In the genomic region with DNA sequence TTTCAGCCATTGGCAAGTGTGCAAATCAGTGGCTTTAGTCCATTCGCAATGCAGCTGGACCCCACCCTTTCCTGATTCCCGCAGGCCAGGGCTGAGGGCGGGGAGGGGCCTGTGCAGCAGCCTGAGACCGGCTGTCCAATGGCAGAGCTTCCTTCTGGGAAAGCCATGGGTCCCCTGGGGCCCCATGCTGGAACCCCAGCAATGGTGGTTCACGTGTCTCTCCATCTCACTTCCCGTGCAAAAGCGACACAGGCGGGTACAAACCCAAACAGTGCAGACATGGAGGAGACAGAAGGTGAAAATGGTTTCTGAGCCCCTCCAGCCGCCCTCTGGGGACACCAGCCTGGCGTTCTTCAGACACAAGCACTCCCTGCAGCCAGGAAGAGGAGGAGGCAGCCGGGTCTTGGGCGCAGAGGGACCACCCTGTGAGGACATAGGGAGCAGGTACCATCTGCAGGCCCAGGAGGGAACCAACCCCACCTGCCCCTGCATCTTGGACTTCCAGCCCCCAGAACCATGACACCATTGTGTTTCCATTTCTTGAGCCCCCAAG, we compare ENCODE assay signal across 12 cellular contexts. TPM values are rescaled to one million over a fixed set of nuclear protein-coding genes. Genes with fewer than 3 reads are reported as not detected.
DNase-seq lines count a peak whose midpoint lies in the region; ATAC-seq, FAIRE-seq and TF ChIP-seq lines count a peak whose summit lies in the region.
"Not testable (repeated sequence)": the region's sequence is repeated elsewhere in the genome, so short reads cannot be mapped to it uniquely, and the experiment has no call there.
"Had no signal": no experiment of that assay in that cellular context is flagged by ENCODE, and none has a peak within 500 bp of the region (broad histone marks: within the 10 kb centered on the region; RNA-seq: fewer than 3 reads in every experiment).

No MANE protein-coding gene starts in this region.

- not testable (repeated sequence) for H3K36me3 ChIP-seq in left ventricle myocardium inferior; mucosa of descending colon (ENCODE audit: low read depth); gastrocnemius medialis; upper lobe of right lung

- FAIRE-seq in GM19239 (lab: Jason Lieb, UNC), result peak; percentile 100

- not testable (repeated sequence) for H3K36me3 Mint-ChIP-seq in CD14-positive monocyte; activated CD4-positive, alpha-beta memory T cell treated with anti-CD3 and anti-CD28 coated beads for 36 hours; activated naive CD8-positive, alpha-beta T cell treated with anti-CD3 and anti-CD28 coated beads, Interleukin-2, amount 10 ng/mL, durations not matched to agents 7 days and 5 days

- intact Hi-C loops in CD14-positive monocyte (cut with micrococcal nuclease); activated CD4-positive, alpha-beta memory T cell treated with anti-CD3 and anti-CD28 coated beads for 36 hours (cut with micrococcal nuclease); left ventricle myocardium inferior (cut with micrococcal nuclease); mucosa of descending colon (cut with DNase I, micrococcal nuclease); upper lobe of right lung (cut with DNase I): not testable (repeated sequence)
- intact Hi-C loops in gastrocnemius medialis (cut with DNase I; ENCODE audit: low total_unique reads), result loop anchor here (10.0 kb wide), 1 partner anchor 94 kb away; no protein-coding TSS in a partner anchor

- peaks cover 9 to 13% (median 11%) of the 10 kb centered on the region in 3 donors for H3K27me3 Mint-ChIP-seq in CD14-positive monocyte (ENCODE audit: low read depth in 3 of 3)
- H3K27me3 Mint-ChIP-seq in activated CD4-positive, alpha-beta memory T cell treated with anti-CD3 and anti-CD28 coated beads for 36 hours; activated naive CD8-positive, alpha-beta T cell treated with anti-CD3 and anti-CD28 coated beads, Interleukin-2, amount 10 ng/mL, durations not matched to agents 7 days and 5 days: not testable (repeated sequence)

- CTCF ChIA-PET in activated CD4-positive, alpha-beta memory T cell treated with anti-CD3 and anti-CD28 coated beads for 36 hours (lab: Charles Lee), result not testable (repeated sequence)

- H3K27ac Mint-ChIP-seq in CD14-positive monocyte, result peak overlapping the region in 6 of 7 donors; percentile 45 to 97 (median 82)
- peak overlapping the region; percentile 62 for H3K27ac Mint-ChIP-seq in activated CD4-positive, alpha-beta memory T cell treated with anti-CD3 and anti-CD28 coated beads for 36 hours
- peak overlapping the region; percentile 84 for H3K27ac Mint-ChIP-seq in activated naive CD8-positive, alpha-beta T cell treated with anti-CD3 and anti-CD28 coated beads, Interleukin-2, amount 10 ng/mL, durations not matched to agents 7 days and 5 days

- not testable (repeated sequence) for ATAC-seq in activated naive CD8-positive, alpha-beta T cell treated with anti-CD3 and anti-CD28 coated beads, Interleukin-2, amount 10 ng/mL, durations not matched to agents 7 days and 5 days (ENCODE audit: low read depth); upper lobe of right lung
- peak; percentile 2 for ATAC-seq in mucosa of descending colon
- ATAC-seq in gastrocnemius medialis, result peak in 1 of 2 donors; percentile 7

- H3K27me3 ChIP-seq in left ventricle myocardium inferior (ENCODE audit: low read depth); upper lobe of right lung: not testable (repeated sequence)
- H3K27me3 ChIP-seq in gastrocnemius medialis, result peaks cover 10 to 19% (median 12%) of the 10 kb centered on the region in 3 donors

- H3K9me3 ChIP-seq in left ventricle myocardium inferior (replicated peaks); mucosa of descending colon; gastrocnemius medialis; upper lobe of right lung: not testable (repeated sequence)

- not testable (repeated sequence) for DNase-seq in CD14-positive monocyte (ENCODE audit: low spot score); GM19239 (ENCODE audit: insufficient read length, low spot score); activated CD4-positive, alpha-beta memory T cell treated with anti-CD3 and anti-CD28 coated beads for 36 hours; activated naive CD8-positive, alpha-beta T cell treated with anti-CD3 and anti-CD28 coated beads, Interleukin-2, amount 10 ng/mL, durations not matched to agents 7 days and 5 days; left ventricle myocardium inferior; mucosa of descending colon; gastrocnemius medialis; upper lobe of right lung

- not testable (repeated sequence) for TF ChIP-seq POLR2A in gastrocnemius medialis (IDR thresholded peaks at IDR 0.05)

- not testable (repeated sequence) for TF ChIP-seq CTCF in CD14-positive monocyte (IDR thresholded peaks at IDR 0.05); left ventricle myocardium inferior (IDR thresholded peaks at IDR 0.05; ENCODE audit: borderline replicate concordance); mucosa of descending colon (IDR thresholded peaks at IDR 0.05); gastrocnemius medialis (IDR thresholded peaks at IDR 0.05 in 4 of 5, conservative IDR thresholded peaks at IDR 0.05 in 1 of 5); upper lobe of right lung (IDR thresholded peaks at IDR 0.05)

- in situ Hi-C loops in gastrocnemius medialis (cut with MboI; ENCODE audit: low sequenced_read_pairs in 4 of 4), result not testable (repeated sequence)

- peaks cover 36% of the 10 kb centered on the region for H3K4me1 Mint-ChIP-seq in CD14-positive monocyte
- H3K4me1 Mint-ChIP-seq in activated CD4-positive, alpha-beta memory T cell treated with anti-CD3 and anti-CD28 coated beads for 36 hours (ENCODE audit: low read depth), result peaks cover 32% of the 10 kb centered on the region
- H3K4me1 Mint-ChIP-seq in activated naive CD8-positive, alpha-beta T cell treated with anti-CD3 and anti-CD28 coated beads, Interleukin-2, amount 10 ng/mL, durations not matched to agents 7 days and 5 days, result peaks cover 20% of the 10 kb centered on the region

- peak overlapping the region; percentile 73 for H3K4me3 ChIP-seq in left ventricle myocardium inferior
- not testable (repeated sequence) for H3K4me3 ChIP-seq in mucosa of descending colon
- peak overlapping the region in 2 of 4 donors; percentile 17 to 57 for H3K4me3 ChIP-seq in gastrocnemius medialis
- H3K4me3 ChIP-seq in upper lobe of right lung, result peak overlapping the region; percentile 30

- H3K9me3 Mint-ChIP-seq in CD14-positive monocyte; activated CD4-positive, alpha-beta memory T cell treated with anti-CD3 and anti-CD28 coated beads for 36 hours; activated naive CD8-positive, alpha-beta T cell treated with anti-CD3 and anti-CD28 coated beads, Interleukin-2, amount 10 ng/mL, durations not matched to agents 7 days and 5 days: not testable (repeated sequence)

- POLR2A ChIA-PET in activated CD4-positive, alpha-beta memory T cell treated with anti-CD3 and anti-CD28 coated beads for 36 hours (lab: Charles Lee), result interaction anchor here (4.6 kb wide), 1 partner anchor 35 kb away, joined by 65 read pairs; a partner anchor contains a TSS
- POLR2A ChIA-PET in activated naive CD8-positive, alpha-beta T cell treated with anti-CD3 and anti-CD28 coated beads, Interleukin-2, amount 10 ng/mL, durations not matched to agents 7 days and 5 days (lab: Charles Lee), result interaction anchor here (5.1 to 5.2 kb wide), 2 partner anchors 35 to 134 kb away, joined by 97 to 98 read pairs; a partner anchor contains a TSS

- H3K4me1 ChIP-seq in left ventricle myocardium inferior, result peaks cover 64% of the 10 kb centered on the region
- H3K4me1 ChIP-seq in mucosa of descending colon (ENCODE audit: low read depth), result peaks cover 44% of the 10 kb centered on the region
- peaks cover 11 to 37% of the 10 kb centered on the region in 2 donors for H3K4me1 ChIP-seq in gastrocnemius medialis
- H3K4me1 ChIP-seq in upper lobe of right lung, result peaks cover 41% of the 10 kb centered on the region

- H3K4me3 Mint-ChIP-seq in CD14-positive monocyte; activated CD4-positive, alpha-beta memory T cell treated with anti-CD3 and anti-CD28 coated beads for 36 hours; activated naive CD8-positive, alpha-beta T cell treated with anti-CD3 and anti-CD28 coated beads, Interleukin-2, amount 10 ng/mL, durations not matched to agents 7 days and 5 days: not testable (repeated sequence)

- H3K27ac ChIP-seq in left ventricle myocardium inferior (replicated peaks) (peak overlapping the region; percentile 97), gastrocnemius medialis (peak overlapping the region; percentile 22 to 74 (median 68)), upper lobe of right lung (peak overlapping the region; percentile 55)

RNA-seq across cellular contexts. Expression of a gene that starts 5.8 kb away (rescaled TPM):
- polyA plus RNA-seq in CD14-positive monocyte, result 10 to 100 TPM; 62.1 to 64.4 TPM
- 100 to 1,000 TPM; 145 to 152 TPM for total RNA-seq in activated CD4-positive, alpha-beta memory T cell treated with anti-CD3 and anti-CD28 coated beads for 36 hours
- total RNA-seq in activated naive CD8-positive, alpha-beta T cell treated with anti-CD3 and anti-CD28 coated beads, Interleukin-2, amount 10 ng/mL, durations not matched to agents 7 days and 5 days, result 100 to 1,000 TPM; 131 to 134 TPM
- total RNA-seq in left ventricle myocardium inferior, result 13.7 TPM
- 100 to 1,000 TPM; 143 to 206 (median 146) TPM for total RNA-seq in mucosa of descending colon
- 10 to 100 TPM in 1 of 4 donors, 1 to 10 TPM in 3; 3.4 to 11.5 (median 5.0) TPM for total RNA-seq in gastrocnemius medialis
- 133 TPM for total RNA-seq in upper lobe of right lung

RNA-seq across cellular contexts. Expression of a gene that starts 20.3 kb away (rescaled TPM):
- not detected for polyA plus RNA-seq in CD14-positive monocyte
- under 1 TPM in 1 of 2 experiments, not detected in 1; 0.17 TPM for total RNA-seq in activated CD4-positive, alpha-beta memory T cell treated with anti-CD3 and anti-CD28 coated beads for 36 hours
- total RNA-seq in activated naive CD8-positive, alpha-beta T cell treated with anti-CD3 and anti-CD28 coated beads, Interleukin-2, amount 10 ng/mL, durations not matched to agents 7 days and 5 days, result not detected
- total RNA-seq in left ventricle myocardium inferior, result 0.63 TPM
- total RNA-seq in mucosa of descending colon, result 1 to 10 TPM; 1.3 to 7.8 (median 1.6) TPM
- under 1 TPM in 1 of 4 donors, not detected in 3; 0.49 TPM for total RNA-seq in gastrocnemius medialis
- total RNA-seq in upper lobe of right lung, result 1.5 TPM
- total RNA-seq: CD4-positive, CD25-positive, alpha-beta regulatory T cell; H4; HT1080; PC-9 had no signal
- polyA plus RNA-seq: CD4-positive, CD25-positive, alpha-beta regulatory T cell had no signal

RNA-seq across cellular contexts. Expression of a gene that starts 24.0 kb away (rescaled TPM):
- 10 to 100 TPM; 11.9 to 13.7 TPM for polyA plus RNA-seq in CD14-positive monocyte
- total RNA-seq in activated CD4-positive, alpha-beta memory T cell treated with anti-CD3 and anti-CD28 coated beads for 36 hours, result 10 to 100 TPM; 42.6 to 45.1 TPM
- 10 to 100 TPM; 86.5 to 88.9 TPM for total RNA-seq in activated naive CD8-positive, alpha-beta T cell treated with anti-CD3 and anti-CD28 coated beads, Interleukin-2, amount 10 ng/mL, durations not matched to agents 7 days and 5 days
- total RNA-seq in left ventricle myocardium inferior (42.8 TPM), mucosa of descending colon (10 to 100 TPM; 28.1 to 51.6 (median 44.7) TPM), gastrocnemius medialis (10 to 100 TPM; 27.5 to 54.2 (median 38.5) TPM), upper lobe of right lung (36.4 TPM)

RNA-seq across cellular contexts. Expression of a gene that starts 36.2 kb away (rescaled TPM):
- 1 to 10 TPM; 3.6 to 6.0 TPM for polyA plus RNA-seq in CD14-positive monocyte
- 10 to 100 TPM; 28.2 to 34.6 TPM for total RNA-seq in activated CD4-positive, alpha-beta memory T cell treated with anti-CD3 and anti-CD28 coated beads for 36 hours
- total RNA-seq in activated naive CD8-positive, alpha-beta T cell treated with anti-CD3 and anti-CD28 coated beads, Interleukin-2, amount 10 ng/mL, durations not matched to agents 7 days and 5 days, result 10 to 100 TPM; 37.3 to 37.6 TPM
- 8.2 TPM for total RNA-seq in left ventricle myocardium inferior
- total RNA-seq in mucosa of descending colon, result 10 to 100 TPM; 45.2 to 65.5 (median 48.3) TPM
- 1 to 10 TPM in 2 of 4 donors, under 1 TPM in 2; 0.52 to 2.7 (median 1.1) TPM for total RNA-seq in gastrocnemius medialis
- 25.9 TPM for total RNA-seq in upper lobe of right lung
